In the genomic region with DNA sequence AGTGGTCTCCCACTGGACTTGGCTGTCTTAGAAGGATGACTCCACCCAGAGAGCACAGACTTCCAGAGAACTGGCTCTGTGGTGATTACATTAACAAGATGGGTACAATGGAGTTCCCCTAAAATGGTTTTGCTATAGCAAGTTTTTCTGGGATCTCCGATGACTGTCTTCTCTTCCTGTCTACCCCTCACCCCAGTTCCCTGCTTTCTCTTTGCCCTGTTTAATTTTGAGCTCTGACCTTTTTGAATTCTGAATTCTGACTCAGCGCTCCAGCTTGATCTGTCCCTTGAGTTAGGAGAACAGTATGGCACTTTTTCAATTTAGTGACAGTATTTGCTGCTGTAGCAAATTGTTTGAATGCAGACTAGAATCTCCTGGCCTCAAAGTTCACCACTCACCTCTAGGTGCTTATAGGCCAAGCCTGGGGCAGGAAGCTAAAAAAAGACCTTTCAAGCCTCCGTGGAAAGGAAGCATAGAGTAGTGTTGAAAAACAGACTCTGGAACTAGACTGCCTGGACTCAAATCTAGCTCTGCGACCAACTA, we compare ENCODE assay signal across 9 cellular contexts. TPM values are rescaled to one million over a fixed set of nuclear protein-coding genes. Genes with fewer than 3 reads are reported as not detected.
DNase-seq lines count a peak whose midpoint lies in the region; ATAC-seq and TF ChIP-seq lines count a peak whose summit lies in the region.
"Had no signal": no experiment of that assay in that cellular context is flagged by ENCODE, and none has a peak within 500 bp of the region (broad histone marks: within the 10 kb centered on the region; RNA-seq: fewer than 3 reads in every experiment).

No MANE protein-coding gene starts in this region.

- peaks cover 77% of the 10 kb centered on the region for H3K4me1 Mint-ChIP-seq in activated naive CD4-positive, alpha-beta T cell treated with anti-CD3 and anti-CD28 coated beads, Interleukin-2, amount 50 U/mL, for 24 hours
- peaks cover 79% of the 10 kb centered on the region for H3K4me1 Mint-ChIP-seq in stimulated activated naive CD8-positive, alpha-beta T cell treated with anti-CD3 and anti-CD28 coated beads, Interleukin-15, Interleukin-2, amounts not matched to agents 100 ng/mL and 50 ng/mL, for 24 hours (ENCODE audit: low read depth)

- peak; percentile 46 for ATAC-seq in left ventricle myocardium superior
- no peak for ATAC-seq in HG03354 (IDR thresholded peaks at IDR 0.05; ENCODE audit: poor library complexity, severe bottlenecking, unreplicated experiment)
- ATAC-seq in GM18505 (IDR thresholded peaks at IDR 0.05; ENCODE audit: unreplicated experiment), result no peak
- ATAC-seq: sciatic nerve had no signal

- peaks cover 20% of the 10 kb centered on the region for H3K36me3 Mint-ChIP-seq in activated naive CD4-positive, alpha-beta T cell treated with anti-CD3 and anti-CD28 coated beads, Interleukin-2, amount 50 U/mL, for 24 hours
- peaks cover 83% of the 10 kb centered on the region for H3K36me3 Mint-ChIP-seq in stimulated activated naive CD8-positive, alpha-beta T cell treated with anti-CD3 and anti-CD28 coated beads, Interleukin-15, Interleukin-2, amounts not matched to agents 100 ng/mL and 50 ng/mL, for 24 hours (ENCODE audit: low read depth)

- TF ChIP-seq POLR2A in GM18505 (IDR thresholded peaks at IDR 0.05; ENCODE audit: borderline replicate concordance, extremely low read depth, insufficient read depth, insufficient read length), result no peak

- H3K4me3 Mint-ChIP-seq in activated naive CD4-positive, alpha-beta T cell treated with anti-CD3 and anti-CD28 coated beads, Interleukin-2, amount 50 U/mL, for 24 hours, result peak overlapping the region; percentile 96
- H3K4me3 Mint-ChIP-seq in stimulated activated naive CD8-positive, alpha-beta T cell treated with anti-CD3 and anti-CD28 coated beads, Interleukin-15, Interleukin-2, amounts not matched to agents 100 ng/mL and 50 ng/mL, for 24 hours, result peak overlapping the region; percentile 94

- H3K27ac Mint-ChIP-seq in activated naive CD4-positive, alpha-beta T cell treated with anti-CD3 and anti-CD28 coated beads, Interleukin-2, amount 50 U/mL, for 24 hours, result peak overlapping the region; percentile 95
- peak overlapping the region; percentile 100 for H3K27ac Mint-ChIP-seq in stimulated activated naive CD8-positive, alpha-beta T cell treated with anti-CD3 and anti-CD28 coated beads, Interleukin-15, Interleukin-2, amounts not matched to agents 100 ng/mL and 50 ng/mL, for 24 hours

- DNase-seq in HT1080 (ENCODE audit: low read depth), result peak; percentile 38
- DNase-seq in left ventricle myocardium superior, result no peak
- DNase-seq in activated effector memory CD4-positive, alpha-beta T cell treated with Interleukin-2 at 50 U/mL for 16 hours, result no peak
- DNase-seq in amniotic stem cell (lab: John Stamatoyannopoulos, UW), result no peak

- no peaks in the 10 kb centered on the region for H3K27me3 Mint-ChIP-seq in activated naive CD4-positive, alpha-beta T cell treated with anti-CD3 and anti-CD28 coated beads, Interleukin-2, amount 50 U/mL, for 24 hours
- H3K27me3 Mint-ChIP-seq in stimulated activated naive CD8-positive, alpha-beta T cell treated with anti-CD3 and anti-CD28 coated beads, Interleukin-15, Interleukin-2, amounts not matched to agents 100 ng/mL and 50 ng/mL, for 24 hours, result no peaks in the 10 kb centered on the region

- intact Hi-C loops in left ventricle myocardium superior (cut with micrococcal nuclease), result no loop called here

- no peaks in the 10 kb centered on the region for H3K9me3 Mint-ChIP-seq in activated naive CD4-positive, alpha-beta T cell treated with anti-CD3 and anti-CD28 coated beads, Interleukin-2, amount 50 U/mL, for 24 hours
- H3K9me3 Mint-ChIP-seq in stimulated activated naive CD8-positive, alpha-beta T cell treated with anti-CD3 and anti-CD28 coated beads, Interleukin-15, Interleukin-2, amounts not matched to agents 100 ng/mL and 50 ng/mL, for 24 hours, result no peaks in the 10 kb centered on the region

RNA-seq across cellular contexts. Expression of gene MSN, which starts 7.0 kb away (rescaled TPM):
- total RNA-seq in HT1080 (2014; rRNA removed; shearing (Covaris generic)), result 366 and 417 TPM in 2 replicates
- polyA plus RNA-seq in HT1080 (2015; cell fraction: cytosol; rRNA removed), result 365 and 431 TPM in 2 replicates
- polyA plus RNA-seq in HT1080 (2015; cell fraction: nucleus; rRNA removed), result 1,141 and 1,173 TPM in 2 replicates
- total RNA-seq in left ventricle myocardium superior, result 91.2 TPM
